Comparison of ENCODE assay signal across 9 cellular contexts in genomic region chr13:26050568-26051230, GRCh38. TPM values are rescaled to one million over a fixed set of nuclear protein-coding genes. Genes with fewer than 3 reads are reported as not detected.
DNase-seq lines count a peak whose midpoint lies in the region; ATAC-seq and TF ChIP-seq lines count a peak whose summit lies in the region.
"Had no signal": no experiment of that assay in that cellular context is flagged by ENCODE, and none has a peak within 500 bp of the region (broad histone marks: within the 10 kb centered on the region; RNA-seq: fewer than 3 reads in every experiment).

No MANE protein-coding gene starts in this region.

- TF ChIP-seq CTCF in heart left ventricle (IDR thresholded peaks at IDR 0.05) = no peak

- H3K4me3 ChIP-seq in heart left ventricle (peak overlapping the region; percentile 26 to 59 (median 50)), skeletal muscle satellite cell (ENCODE audit: low read length) (peak overlapping the region; percentile 78)

- H3K4me2 ChIP-seq in skeletal muscle satellite cell (ENCODE audit: low read length) = peak overlapping the region; percentile 78

- intact Hi-C loops in heart left ventricle (cut with DNase I) = no loop called here

- no peaks in the 10 kb centered on the region for H3K36me3 ChIP-seq in heart left ventricle
- peaks cover 3% of the 10 kb centered on the region for H3K36me3 ChIP-seq in skeletal muscle satellite cell (ENCODE audit: insufficient read depth, low read length)

- peak overlapping the region; percentile 79 for H3K9ac ChIP-seq in skeletal muscle satellite cell (ENCODE audit: low read depth, low read length)

- no peak for TF ChIP-seq POLR2A in heart left ventricle (IDR thresholded peaks at IDR 0.05)

- peak overlapping the region in 3 of 12 donors; percentile 19 to 67 (median 61) for H3K27ac ChIP-seq in heart left ventricle

- peaks cover 18 to 96% (median 62%) of the 10 kb centered on the region in 9 donors for H3K27me3 ChIP-seq in heart left ventricle
- peaks cover 44% of the 10 kb centered on the region for H3K27me3 ChIP-seq in skeletal muscle satellite cell (ENCODE audit: control insufficient read depth, insufficient read depth, low read length)

- ATAC-seq in SK-N-SH treated with all-trans-retinoic acid at 6 μM for 48 hours (peak; percentile 36), heart left ventricle (peak in 3 of 4 donors; percentile 11 to 48 (median 23)), HG02798 (IDR thresholded peaks at IDR 0.05; ENCODE audit: poor library complexity, unreplicated experiment) (no peak)

- H3K9me3 ChIP-seq in heart left ventricle (no peaks in the 10 kb centered on the region), skeletal muscle satellite cell (replicated peaks; ENCODE audit: low read length) (no peaks in the 10 kb centered on the region)

- DNase-seq in NCI-H82 (lab: John Stamatoyannopoulos, UW) (peak; percentile 91), NCI-H82 treated with DMSO at 0.1 percent for 48 hours (lab: John Stamatoyannopoulos, UW; ENCODE audit: unreplicated experiment) (no peak), heart left ventricle (peak in 2 of 5 donors; percentile 11 to 38), HPDE6-E6E7 (ENCODE audit: extremely low spot score) (no peak), Kasumi-1 (lab: John Stamatoyannopoulos, UW) (no peak)

- H3K4me1 ChIP-seq in heart left ventricle = peaks cover 0 to 36% (median 8%) of the 10 kb centered on the region in 12 donors
- H3K4me1 ChIP-seq in skeletal muscle satellite cell (ENCODE audit: control insufficient read depth, insufficient read depth, low read length) = no peaks in the 10 kb centered on the region

- WGBS in heart left ventricle, 4 donors = 1 to 3% (median 2%) methylated on average over 40 to 82 of the region's 82 CpGs

TF ChIP-seq in SK-N-SH treated with all-trans-retinoic acid at 6 μM for 48 hours, 23 proteins besides CTCF, POLR2A, EP300 and RAD21:
- TF ChIP-seq ZFP30 (CRISPR knock-in tag; IDR thresholded peaks at IDR 0.05) = no peak
- TF ChIP-seq TCF4 (CRISPR knock-in tag; IDR thresholded peaks at IDR 0.05; ENCODE audit: borderline replicate concordance) = no peak
- TF ChIP-seq OSR1 (CRISPR knock-in tag; IDR thresholded peaks at IDR 0.05) = no peak
- TF ChIP-seq RARB (CRISPR knock-in tag; IDR thresholded peaks at IDR 0.05) = no peak
- no peak for TF ChIP-seq PPARA (CRISPR knock-in tag; IDR thresholded peaks at IDR 0.05; ENCODE audit: borderline replicate concordance)
- no peak for TF ChIP-seq TSHZ2 (CRISPR knock-in tag; IDR thresholded peaks at IDR 0.05)
- no peak for TF ChIP-seq ZNF8 (CRISPR knock-in tag; IDR thresholded peaks at IDR 0.05)
- no peak for TF ChIP-seq CREB5 (CRISPR knock-in tag; IDR thresholded peaks at IDR 0.05; ENCODE audit: low read depth)
- TF ChIP-seq ZFP3 (CRISPR knock-in tag; IDR thresholded peaks at IDR 0.05) = no peak
- TF ChIP-seq ZNF70 (CRISPR knock-in tag; IDR thresholded peaks at IDR 0.05) = no peak
- no peak for TF ChIP-seq TOX (CRISPR knock-in tag; IDR thresholded peaks at IDR 0.05; ENCODE audit: borderline replicate concordance)
- TF ChIP-seq CSRNP3 (CRISPR knock-in tag; IDR thresholded peaks at IDR 0.05) = no peak
- TF ChIP-seq ISL1 (CRISPR knock-in tag; IDR thresholded peaks at IDR 0.05) = no peak
- TF ChIP-seq BACH2 (CRISPR knock-in tag; IDR thresholded peaks at IDR 0.05; ENCODE audit: borderline replicate concordance) = no peak
- TF ChIP-seq ARNTL (CRISPR knock-in tag; IDR thresholded peaks at IDR 0.05; ENCODE audit: borderline replicate concordance, low read depth) = no peak
- no peak for TF ChIP-seq PATZ1 (CRISPR knock-in tag; IDR thresholded peaks at IDR 0.05; ENCODE audit: borderline replicate concordance)
- TF ChIP-seq CSDC2 (CRISPR knock-in tag; IDR thresholded peaks at IDR 0.05) = no peak
- no peak for TF ChIP-seq SNAI2 (CRISPR knock-in tag; IDR thresholded peaks at IDR 0.05)
- no peak for TF ChIP-seq ESRRG (CRISPR knock-in tag; IDR thresholded peaks at IDR 0.05)
- TF ChIP-seq GLIS3 (CRISPR knock-in tag; IDR thresholded peaks at IDR 0.05) = no peak
TF ChIP-seq in SK-N-SH treated with all-trans-retinoic acid at 6 μM for 48 hours: peak in this region for 0.

RNA-seq across cellular contexts. Expression of gene SHISA2, which starts 1.1 kb away (rescaled TPM):
- under 1 TPM in 8 of 9 donors, not detected in 1; 0.09 to 0.72 (median 0.12) TPM for total RNA-seq in heart left ventricle
- under 1 TPM; 0.08 to 0.11 TPM for polyA plus RNA-seq in heart left ventricle
- total RNA-seq in skeletal muscle satellite cell (2012; rRNA removed) = 0.51 and 8.7 TPM in 2 replicates
- polyA plus RNA-seq: BJ had no signal
